ENCODE assay signal across 20 cellular contexts in genomic region chr1:60826320-60827094, GRCh38.
DNase-seq lines count a peak whose midpoint lies in the region; ATAC-seq, FAIRE-seq and TF ChIP-seq lines count a peak whose summit lies in the region.
"Had no signal": no experiment of that assay in that cellular context is flagged by ENCODE, and none has a peak within 500 bp of the region (broad histone marks: within the 10 kb centered on the region; RNA-seq: fewer than 3 reads in every experiment).

No MANE protein-coding gene starts in this region.

- H3K9me3 Mint-ChIP-seq in astrocyte (ENCODE audit: unreplicated experiment), result no peaks in the 10 kb centered on the region

- H3K36me3 ChIP-seq in SK-N-SH (replicated peaks in 1 of 2; ENCODE audit: control insufficient read depth in 1 of 2, insufficient read depth in 2 of 2, low read length in 1 of 2), result no peaks in the 10 kb centered on the region
- no peaks in the 10 kb centered on the region for H3K36me3 ChIP-seq in astrocyte (ENCODE audit: insufficient read depth, low read length)
- H3K36me3 ChIP-seq in mucosa of descending colon (ENCODE audit: low read depth), result no peaks in the 10 kb centered on the region
- H3K36me3 ChIP-seq: BLaER1 had no signal

- no peaks in the 10 kb centered on the region for H3K79me2 ChIP-seq in SK-N-SH (ENCODE audit: insufficient read depth)
- no peaks in the 10 kb centered on the region for H3K79me2 ChIP-seq in astrocyte (ENCODE audit: insufficient read depth, low read length)

- H3K4me3 ChIP-seq in SK-N-SH (ENCODE audit: low read depth in 2 of 2, low read length in 1 of 2) (no peak overlapping the region), astrocyte (ENCODE audit: insufficient read depth, low read depth, low read length) (no peak overlapping the region), mucosa of descending colon (no peak overlapping the region)
- H3K4me3 ChIP-seq: BLaER1, GM23248 had no signal

- no peak overlapping the region for H3K4me3 Mint-ChIP-seq in astrocyte (ENCODE audit: unreplicated experiment)
- H3K4me3 Mint-ChIP-seq: B cell; CD4-positive, CD25-positive, alpha-beta regulatory T cell; CD8-positive, alpha-beta T cell had no signal

- H3K27me3 Mint-ChIP-seq in astrocyte (ENCODE audit: low read depth, unreplicated experiment), result peaks cover 5% of the 10 kb centered on the region

- no peaks in the 10 kb centered on the region for H3F3A ChIP-seq in SK-N-SH (replicated peaks; ENCODE audit: insufficient read depth)

- H4K20me1 ChIP-seq in SK-N-SH (ENCODE audit: insufficient read depth) (no peaks in the 10 kb centered on the region), astrocyte (ENCODE audit: insufficient read depth, low read length) (no peaks in the 10 kb centered on the region)
- H4K20me1 ChIP-seq: BLaER1 had no signal

- no peak for TF ChIP-seq RAD21 in SK-N-SH (IDR thresholded peaks at IDR 0.05; ENCODE audit: low read length)

- H3K4me2 ChIP-seq in SK-N-SH, result no peak overlapping the region
- no peak overlapping the region for H3K4me2 ChIP-seq in astrocyte (ENCODE audit: low read length)
- H3K4me2 ChIP-seq: BLaER1 had no signal

- TF ChIP-seq EP300 in SK-N-SH (IDR thresholded peaks at IDR 0.05; ENCODE audit: borderline replicate concordance in 1 of 2, low read depth in 1 of 2, low read length in 1 of 2), result no peak

- no peak for ATAC-seq in SK-N-SH treated with all-trans-retinoic acid at 6 μM for 48 hours
- peak; percentile 73 for ATAC-seq in mucosa of descending colon
- no peak for ATAC-seq in GM21576 (IDR thresholded peaks at IDR 0.05; ENCODE audit: unreplicated experiment)
- ATAC-seq: CD8-positive, alpha-beta T cell had no signal

- POLR2A ChIA-PET in SK-N-SH (lab: Yijun Ruan, JAX), result no interaction called here

- DNase-seq in SK-N-SH, result no peak
- no peak for DNase-seq in astrocyte (ENCODE audit: low read depth)
- no peak for DNase-seq in mucosa of descending colon
- DNase-seq in SKM-1 treated with dmso at 0.1 percent for 144 hours (lab: John Stamatoyannopoulos, UW; ENCODE audit: unreplicated experiment), result no peak
- DNase-seq: Caco-2; CD8-positive, alpha-beta T cell; DND-41; GM23248; HCEC 1CT had no signal

- no peaks in the 10 kb centered on the region for H3K4me1 Mint-ChIP-seq in astrocyte (ENCODE audit: low read depth, unreplicated experiment)
- H3K4me1 Mint-ChIP-seq: B cell; CD4-positive, CD25-positive, alpha-beta regulatory T cell had no signal

- H3K9ac ChIP-seq in SK-N-SH (no peak overlapping the region), astrocyte (ENCODE audit: low read length) (no peak overlapping the region)
- H3K9ac ChIP-seq: BLaER1, GM23248 had no signal

- H3K4me1 ChIP-seq in SK-N-SH (ENCODE audit: control insufficient read depth in 1 of 2, insufficient read depth in 2 of 2, low read depth in 1 of 2, low read length in 1 of 2) (peaks cover 0 to 3% of the 10 kb centered on the region in 2 experiments; a peak in 1 of 4 replicates), astrocyte (ENCODE audit: insufficient read depth, low read length) (no peaks in the 10 kb centered on the region), mucosa of descending colon (ENCODE audit: low read depth) (peaks cover 9% of the 10 kb centered on the region)
- H3K4me1 ChIP-seq: BLaER1, Caco-2 had no signal

- CTCF ChIA-PET in SK-N-SH (lab: Yijun Ruan, JAX), result interaction anchor here (0.7 to 1.0 kb wide), 2 partner anchors 9 to 23 kb away, joined by 3 to 5 read pairs; no protein-coding TSS in a partner anchor

- H3K9me2 ChIP-seq in SK-N-SH, result no peaks in the 10 kb centered on the region

- H3K27ac ChIP-seq in SK-N-SH (ENCODE audit: low read depth in 2 of 2, low read length in 1 of 2) (no peak overlapping the region), astrocyte (ENCODE audit: low read depth, low read length) (no peak overlapping the region)
- H3K27ac ChIP-seq: 22Rv1, BLaER1, C4-2B, GM23248 had no signal

- no peaks in the 10 kb centered on the region for H3K27me3 ChIP-seq in SK-N-SH (ENCODE audit: insufficient read depth)
- no peaks in the 10 kb centered on the region for H3K27me3 ChIP-seq in astrocyte (ENCODE audit: insufficient read depth, low read length)
- H3K27me3 ChIP-seq: BLaER1 had no signal

- H3K9me3 ChIP-seq in SK-N-SH (no peaks in the 10 kb centered on the region), astrocyte (ENCODE audit: insufficient read depth, low read depth, low read length) (no peaks in the 10 kb centered on the region), mucosa of descending colon (no peaks in the 10 kb centered on the region)
- H3K9me3 ChIP-seq: BLaER1, Caco-2 had no signal

- WGBS in SK-N-SH (ENCODE audit: low lambda C conversion rate), result 41% methylated on average over 2 of the region's 2 CpGs

- intact Hi-C loops in mucosa of descending colon (cut with DNase I, micrococcal nuclease), result no loop called here

- H3K27ac Mint-ChIP-seq in astrocyte (ENCODE audit: unreplicated experiment), result no peak overlapping the region
- H3K27ac Mint-ChIP-seq: B cell; CD4-positive, CD25-positive, alpha-beta regulatory T cell; CD8-positive, alpha-beta T cell had no signal

- peak; percentile 49 for FAIRE-seq in astrocyte (lab: Jason Lieb, UNC)
- FAIRE-seq: A204.1, G401.6, GM12892, H1 had no signal

- TF ChIP-seq CTCF in SK-N-SH (IDR thresholded peaks at IDR 0.05), result no peak
- TF ChIP-seq CTCF in astrocyte (IDR thresholded peaks at IDR 0.05; ENCODE audit: insufficient read depth, low read depth, low read length), result no peak
- no peak for TF ChIP-seq CTCF in mucosa of descending colon (IDR thresholded peaks at IDR 0.05)

- H3K36me3 Mint-ChIP-seq in astrocyte (ENCODE audit: low read depth, unreplicated experiment), result no peaks in the 10 kb centered on the region
- H3K36me3 Mint-ChIP-seq: CD4-positive, CD25-positive, alpha-beta regulatory T cell; CD8-positive, alpha-beta T cell had no signal

- H2AFZ ChIP-seq in SK-N-SH (ENCODE audit: low read depth), result no peak overlapping the region
- no peak overlapping the region for H2AFZ ChIP-seq in astrocyte (ENCODE audit: low read depth, low read length)
- H2AFZ ChIP-seq: GM23248 had no signal

TF ChIP-seq in SK-N-SH treated with all-trans-retinoic acid at 6 μM for 48 hours, 23 proteins besides CTCF, POLR2A, EP300 and RAD21:
- no peak for TF ChIP-seq RARB (CRISPR knock-in tag; IDR thresholded peaks at IDR 0.05)
- TF ChIP-seq GLIS3 (CRISPR knock-in tag; IDR thresholded peaks at IDR 0.05), result no peak
- no peak for TF ChIP-seq TCF4 (CRISPR knock-in tag; IDR thresholded peaks at IDR 0.05; ENCODE audit: borderline replicate concordance)
- no peak for TF ChIP-seq ZNF70 (CRISPR knock-in tag; IDR thresholded peaks at IDR 0.05)
- no peak for TF ChIP-seq ARNTL (CRISPR knock-in tag; IDR thresholded peaks at IDR 0.05; ENCODE audit: borderline replicate concordance, low read depth)
- TF ChIP-seq OSR1 (CRISPR knock-in tag; IDR thresholded peaks at IDR 0.05), result no peak
- no peak for TF ChIP-seq POU6F1 (CRISPR knock-in tag; IDR thresholded peaks at IDR 0.05; ENCODE audit: borderline replicate concordance, low read depth)
- TF ChIP-seq ZNF565 (CRISPR knock-in tag; conservative IDR thresholded peaks at IDR 0.05; ENCODE audit: low read depth), result no peak
- peak; percentile 94 for TF ChIP-seq ZNF8 (CRISPR knock-in tag; IDR thresholded peaks at IDR 0.05)
TF ChIP-seq in SK-N-SH treated with all-trans-retinoic acid at 6 μM for 48 hours: peak in this region for 1.

TF ChIP-seq in SK-N-SH, 30 proteins besides CTCF, POLR2A, EP300 and RAD21 (continues in another document):
- no peak for TF ChIP-seq RCOR1 (IDR thresholded peaks at IDR 0.05; ENCODE audit: low read length)
- TF ChIP-seq RFX5 (IDR thresholded peaks at IDR 0.05; ENCODE audit: low read length), result no peak
- no peak for TF ChIP-seq TEAD4 (IDR thresholded peaks at IDR 0.05; ENCODE audit: borderline replicate concordance, insufficient read depth)
- no peak for TF ChIP-seq JUND (IDR thresholded peaks at IDR 0.05)
- no peak for TF ChIP-seq SMC3 (IDR thresholded peaks at IDR 0.05; ENCODE audit: low read depth, low read length)
- no peak for TF ChIP-seq YY1 (IDR thresholded peaks at IDR 0.05; ENCODE audit: low read depth)
- no peak for TF ChIP-seq PBX3 (IDR thresholded peaks at IDR 0.05)
- TF ChIP-seq MXI1 (IDR thresholded peaks at IDR 0.05; ENCODE audit: low read depth, low read length), result no peak
- TF ChIP-seq POLR2AphosphoS5 (IDR thresholded peaks at IDR 0.05; ENCODE audit: low read depth, low read length), result no peak
- no peak for TF ChIP-seq CHD2 (IDR thresholded peaks at IDR 0.05; ENCODE audit: low read length, partially characterized antibody)
- no peak for TF ChIP-seq IRF3 (IDR thresholded peaks at IDR 0.05; ENCODE audit: low read depth, low read length)
- TF ChIP-seq USF1 (IDR thresholded peaks at IDR 0.05; ENCODE audit: borderline replicate concordance, low read depth), result no peak
- TF ChIP-seq NRF1 (IDR thresholded peaks at IDR 0.05; ENCODE audit: low read depth, low read length), result no peak
